1 cellular context compared by ENCODE assay signal in the genomic region with DNA sequence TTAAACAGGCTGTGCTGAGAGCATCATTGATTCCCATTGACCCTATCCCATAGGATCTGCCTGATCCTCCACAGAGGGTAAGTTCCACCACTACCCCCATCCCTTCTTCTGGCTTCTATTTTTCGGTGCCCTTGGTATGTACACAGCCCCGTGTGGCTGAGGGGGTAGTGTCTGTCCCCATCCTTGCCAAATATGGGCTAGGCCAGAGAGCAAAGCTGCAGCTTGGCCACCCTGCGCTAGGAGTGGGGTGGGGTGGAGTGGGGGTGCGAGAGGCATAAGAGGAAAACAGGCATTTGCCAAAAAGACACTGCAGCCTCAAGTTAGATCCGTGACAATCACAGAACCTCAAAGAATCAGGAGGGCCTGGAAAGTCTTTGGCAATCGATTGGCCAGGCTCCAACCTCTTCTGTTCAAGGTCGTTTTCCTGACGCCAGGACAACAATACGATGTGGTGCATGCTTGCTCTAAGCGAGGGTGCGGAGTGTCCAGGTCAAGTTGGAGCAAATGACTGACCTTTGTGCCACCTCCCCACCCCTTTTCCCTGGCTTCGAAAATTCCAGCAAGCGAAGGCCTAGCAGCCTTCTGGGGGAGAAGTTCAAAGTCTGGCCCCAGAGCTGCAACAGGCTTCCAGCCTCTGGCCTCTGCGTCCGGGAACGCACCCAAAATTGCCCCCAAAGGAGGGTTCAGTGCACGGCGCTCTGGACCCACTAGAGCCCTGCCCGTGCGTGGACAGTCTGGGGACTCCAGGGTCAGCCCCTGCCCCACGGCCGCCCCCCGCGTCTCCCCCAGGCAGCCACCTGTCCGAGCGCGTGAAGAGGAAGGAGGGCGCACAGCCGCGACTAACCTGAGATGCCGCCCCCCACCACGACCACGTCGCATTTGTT.
TF ChIP-seq lines count a peak whose summit lies in the region.

No MANE protein-coding gene starts in this region.

TF ChIP-seq in HepG2, 621 proteins besides CTCF, POLR2A, EP300 and RAD21 (continued from another document):
- TF ChIP-seq, protein P1, sequence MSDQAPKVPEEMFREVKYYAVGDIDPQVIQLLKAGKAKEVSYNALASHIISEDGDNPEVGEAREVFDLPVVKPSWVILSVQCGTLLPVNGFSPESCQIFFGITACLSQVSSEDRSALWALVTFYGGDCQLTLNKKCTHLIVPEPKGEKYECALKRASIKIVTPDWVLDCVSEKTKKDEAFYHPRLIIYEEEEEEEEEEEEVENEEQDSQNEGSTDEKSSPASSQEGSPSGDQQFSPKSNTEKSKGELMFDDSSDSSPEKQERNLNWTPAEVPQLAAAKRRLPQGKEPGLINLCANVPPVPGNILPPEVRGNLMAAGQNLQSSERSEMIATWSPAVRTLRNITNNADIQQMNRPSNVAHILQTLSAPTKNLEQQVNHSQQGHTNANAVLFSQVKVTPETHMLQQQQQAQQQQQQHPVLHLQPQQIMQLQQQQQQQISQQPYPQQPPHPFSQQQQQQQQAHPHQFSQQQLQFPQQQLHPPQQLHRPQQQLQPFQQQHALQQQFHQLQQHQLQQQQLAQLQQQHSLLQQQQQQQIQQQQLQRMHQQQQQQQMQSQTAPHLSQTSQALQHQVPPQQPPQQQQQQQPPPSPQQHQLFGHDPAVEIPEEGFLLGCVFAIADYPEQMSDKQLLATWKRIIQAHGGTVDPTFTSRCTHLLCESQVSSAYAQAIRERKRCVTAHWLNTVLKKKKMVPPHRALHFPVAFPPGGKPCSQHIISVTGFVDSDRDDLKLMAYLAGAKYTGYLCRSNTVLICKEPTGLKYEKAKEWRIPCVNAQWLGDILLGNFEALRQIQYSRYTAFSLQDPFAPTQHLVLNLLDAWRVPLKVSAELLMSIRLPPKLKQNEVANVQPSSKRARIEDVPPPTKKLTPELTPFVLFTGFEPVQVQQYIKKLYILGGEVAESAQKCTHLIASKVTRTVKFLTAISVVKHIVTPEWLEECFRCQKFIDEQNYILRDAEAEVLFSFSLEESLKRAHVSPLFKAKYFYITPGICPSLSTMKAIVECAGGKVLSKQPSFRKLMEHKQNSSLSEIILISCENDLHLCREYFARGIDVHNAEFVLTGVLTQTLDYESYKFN (CRISPR knock-in tag; conservative IDR thresholded peaks at IDR 0.05) = peak; percentile 58
- peak; percentile 36; the same call in 1 of the 2 replicates for TF ChIP-seq ZNF788 (CRISPR knock-in tag; IDR thresholded peaks at IDR 0.05; ENCODE audit: borderline replicate concordance)
- no peak for TF ChIP-seq SOX13 (IDR thresholded peaks at IDR 0.05)
- TF ChIP-seq SOX13 (CRISPR knock-in tag; conservative IDR thresholded peaks at IDR 0.05 in 1 of 2, IDR thresholded peaks at IDR 0.05 in 1 of 2) = peak in 1 of 2 experiments; percentile 86; a peak in 2 of 4 replicates
- TF ChIP-seq, protein P2, sequence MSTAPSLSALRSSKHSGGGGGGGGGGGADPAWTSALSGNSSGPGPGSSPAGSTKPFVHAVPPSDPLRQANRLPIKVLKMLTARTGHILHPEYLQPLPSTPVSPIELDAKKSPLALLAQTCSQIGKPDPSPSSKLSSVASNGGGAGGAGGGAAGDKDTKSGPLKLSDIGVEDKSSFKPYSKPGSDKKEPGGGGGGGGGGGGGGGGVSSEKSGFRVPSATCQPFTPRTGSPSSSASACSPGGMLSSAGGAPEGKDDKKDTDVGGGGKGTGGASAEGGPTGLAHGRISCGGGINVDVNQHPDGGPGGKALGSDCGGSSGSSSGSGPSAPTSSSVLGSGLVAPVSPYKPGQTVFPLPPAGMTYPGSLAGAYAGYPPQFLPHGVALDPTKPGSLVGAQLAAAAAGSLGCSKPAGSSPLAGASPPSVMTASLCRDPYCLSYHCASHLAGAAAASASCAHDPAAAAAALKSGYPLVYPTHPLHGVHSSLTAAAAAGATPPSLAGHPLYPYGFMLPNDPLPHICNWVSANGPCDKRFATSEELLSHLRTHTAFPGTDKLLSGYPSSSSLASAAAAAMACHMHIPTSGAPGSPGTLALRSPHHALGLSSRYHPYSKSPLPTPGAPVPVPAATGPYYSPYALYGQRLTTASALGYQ (CRISPR knock-in tag; IDR thresholded peaks at IDR 0.05) = peak; percentile 38; the same call in 1 of the 2 replicates
- peak; percentile 81 to 86 for TF ChIP-seq NR2F1 (CRISPR knock-in tag; IDR thresholded peaks at IDR 0.05)
- peak; percentile 64 for TF ChIP-seq HOXA3 (CRISPR knock-in tag; IDR thresholded peaks at IDR 0.05)
- TF ChIP-seq HOXA5 (CRISPR knock-in tag; IDR thresholded peaks at IDR 0.05) = peak; percentile 30; the same call in 1 of the 2 replicates
- peak; percentile 49 for TF ChIP-seq ISL2 (CRISPR knock-in tag; IDR thresholded peaks at IDR 0.05)
- peak; percentile 58 for TF ChIP-seq SP5 (CRISPR knock-in tag; IDR thresholded peaks at IDR 0.05; ENCODE audit: borderline replicate concordance, low read depth)
- TF ChIP-seq RXRA (CRISPR knock-in tag; IDR thresholded peaks at IDR 0.05) = peak; percentile 89
- TF ChIP-seq, protein P3, sequence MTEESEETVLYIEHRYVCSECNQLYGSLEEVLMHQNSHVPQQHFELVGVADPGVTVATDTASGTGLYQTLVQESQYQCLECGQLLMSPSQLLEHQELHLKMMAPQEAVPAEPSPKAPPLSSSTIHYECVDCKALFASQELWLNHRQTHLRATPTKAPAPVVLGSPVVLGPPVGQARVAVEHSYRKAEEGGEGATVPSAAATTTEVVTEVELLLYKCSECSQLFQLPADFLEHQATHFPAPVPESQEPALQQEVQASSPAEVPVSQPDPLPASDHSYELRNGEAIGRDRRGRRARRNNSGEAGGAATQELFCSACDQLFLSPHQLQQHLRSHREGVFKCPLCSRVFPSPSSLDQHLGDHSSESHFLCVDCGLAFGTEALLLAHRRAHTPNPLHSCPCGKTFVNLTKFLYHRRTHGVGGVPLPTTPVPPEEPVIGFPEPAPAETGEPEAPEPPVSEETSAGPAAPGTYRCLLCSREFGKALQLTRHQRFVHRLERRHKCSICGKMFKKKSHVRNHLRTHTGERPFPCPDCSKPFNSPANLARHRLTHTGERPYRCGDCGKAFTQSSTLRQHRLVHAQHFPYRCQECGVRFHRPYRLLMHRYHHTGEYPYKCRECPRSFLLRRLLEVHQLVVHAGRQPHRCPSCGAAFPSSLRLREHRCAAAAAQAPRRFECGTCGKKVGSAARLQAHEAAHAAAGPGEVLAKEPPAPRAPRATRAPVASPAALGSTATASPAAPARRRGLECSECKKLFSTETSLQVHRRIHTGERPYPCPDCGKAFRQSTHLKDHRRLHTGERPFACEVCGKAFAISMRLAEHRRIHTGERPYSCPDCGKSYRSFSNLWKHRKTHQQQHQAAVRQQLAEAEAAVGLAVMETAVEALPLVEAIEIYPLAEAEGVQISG (CRISPR knock-in tag; IDR thresholded peaks at IDR 0.05) = peak; percentile 52
- peak; percentile 36 for TF ChIP-seq ZMYM4 (CRISPR knock-in tag; IDR thresholded peaks at IDR 0.05)
- no peak for TF ChIP-seq HIVEP1 (CRISPR knock-in tag; IDR thresholded peaks at IDR 0.05)
TF ChIP-seq in HepG2: peak in this region for 111.
